Comparison of ENCODE assay signal across 8 cellular contexts in the genomic region with DNA sequence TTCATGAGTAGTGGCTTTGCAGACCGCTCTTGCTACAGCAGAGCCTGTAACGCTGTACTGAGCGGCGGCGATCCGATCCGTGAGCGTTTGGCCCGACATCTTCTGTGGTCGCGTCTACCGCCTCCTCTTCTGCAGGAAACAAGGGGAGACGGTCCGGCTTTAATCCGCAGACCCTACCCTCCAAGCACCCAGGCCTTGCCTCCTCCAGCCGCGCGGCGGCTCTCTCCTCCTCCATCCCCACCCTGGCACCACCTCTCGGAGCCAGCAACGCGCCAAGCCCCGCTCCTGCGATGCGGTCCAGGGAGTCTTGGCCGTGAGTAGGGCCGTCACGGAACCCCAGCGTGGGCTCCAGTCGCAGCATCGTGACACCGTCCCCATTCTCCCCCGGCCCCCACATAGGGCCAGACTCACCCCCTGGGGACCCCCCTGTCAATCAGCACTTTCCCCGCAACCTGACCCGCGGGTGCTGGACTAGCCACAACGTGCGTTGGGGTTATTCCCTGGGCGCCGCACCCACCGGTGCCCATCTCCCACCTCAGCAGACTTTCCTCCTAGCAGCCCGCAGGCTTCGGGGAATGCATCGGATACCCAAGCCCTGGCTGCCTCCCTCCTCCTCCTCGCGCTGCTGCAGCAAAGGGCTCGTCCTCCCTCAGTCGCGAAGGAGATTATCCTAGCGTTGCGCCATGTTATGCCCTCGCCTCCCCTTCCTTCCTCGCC. TPM values are rescaled to one million over a fixed set of nuclear protein-coding genes. Genes with fewer than 3 reads are reported as not detected.
A peak's percentile ranks its signal among the peaks of the same experiment; 100 is the strongest.
DNase-seq lines count a peak whose midpoint lies in the region; ATAC-seq, FAIRE-seq and TF ChIP-seq lines count a peak whose summit lies in the region.

No MANE protein-coding gene starts in this region.

- H3K9me3 ChIP-seq in ovary (peaks cover 0 to 5% of the 10 kb centered on the region in 2 donors), small intestine (ENCODE audit: control insufficient read depth, low read depth) (no peaks in the 10 kb centered on the region)

- peak overlapping the region; percentile 27 for H3K4me3 ChIP-seq in fibroblast of mammary gland (ENCODE audit: control insufficient read depth, low read depth, low read length)
- H3K4me3 ChIP-seq in ovary, result peak overlapping the region; percentile 32
- H3K4me3 ChIP-seq in small intestine (ENCODE audit: low read depth in 1 of 2, low read length in 2 of 2), result peak overlapping the region in 1 of 2 donors; percentile 44

- 2 to 3% (median 2%) methylated on average over 39 to 53 of the region's 53 CpGs for WGBS in ovary, 3 donors
- 3 to 16% (median 12%) methylated on average over 49 to 53 of the region's 53 CpGs for WGBS in small intestine, 3 donors

- TF ChIP-seq CTCF in fibroblast of mammary gland (conservative IDR thresholded peaks at IDR 0.05; ENCODE audit: control insufficient read depth, insufficient read depth, low read depth, low read length), result no peak
- TF ChIP-seq CTCF in ovary (IDR thresholded peaks at IDR 0.05), result no peak

- intact Hi-C loops in ovary (cut with DNase I), result no loop called here

- ATAC-seq in HG02970 (IDR thresholded peaks at IDR 0.05; ENCODE audit: low FRiP score, unreplicated experiment), result no peak

- no peak overlapping the region for H3K27ac ChIP-seq in ovary
- H3K27ac ChIP-seq in small intestine (ENCODE audit: low read depth in 1 of 2, low read length in 1 of 2), result no peak overlapping the region

- H3K27me3 ChIP-seq in ovary (no peaks in the 10 kb centered on the region), small intestine (ENCODE audit: control insufficient read depth in 2 of 2, insufficient read depth in 2 of 2, low read length in 2 of 2) (peaks cover 9 to 19% of the 10 kb centered on the region in 2 donors)

- FAIRE-seq in small intestine (lab: Jason Lieb, UNC), result no peak

- peak; percentile 5 for DNase-seq in COLO668 (lab: John Stamatoyannopoulos, UW; ENCODE audit: unreplicated experiment)
- DNase-seq in NCI-H1930 (lab: John Stamatoyannopoulos, UW), result peak; percentile 38 to 53
- no peak for DNase-seq in fibroblast of mammary gland (ENCODE audit: low read depth)
- peak in 3 of 5 donors; percentile 12 to 39 (median 26) for DNase-seq in ovary
- no peak for DNase-seq in NCI-H2029 (lab: John Stamatoyannopoulos, UW)
- DNase-seq in ureter (ENCODE audit: low spot score), result no peak
- no peak for DNase-seq in small intestine

- TF ChIP-seq POLR2A in ovary (IDR thresholded peaks at IDR 0.05), result no peak

- H3K36me3 ChIP-seq in ovary (no peaks in the 10 kb centered on the region), small intestine (ENCODE audit: control insufficient read depth in 2 of 2, insufficient read depth in 2 of 2, low read length in 2 of 2) (no peaks in the 10 kb centered on the region)

- H3K4me1 ChIP-seq in ovary (ENCODE audit: insufficient read depth) (peaks cover 7% of the 10 kb centered on the region), small intestine (ENCODE audit: control insufficient read depth in 2 of 2, insufficient read depth in 1 of 2, low read depth in 1 of 2, low read length in 1 of 2) (no peaks in the 10 kb centered on the region)

- no peak for TF ChIP-seq EP300 in ovary (IDR thresholded peaks at IDR 0.05)

RNA-seq across cellular contexts. Expression of a gene that starts 0.9 kb away (rescaled TPM):
- total RNA-seq in ovary, result 1 to 10 TPM in 6 of 7 donors, under 1 TPM in 1; 0.71 to 3.1 (median 1.8) TPM
- polyA plus RNA-seq in ovary, result 1 to 10 TPM; 1.3 TPM
- 0.83 TPM for total RNA-seq in ureter
- 1 to 10 TPM in 1 of 3 donors, under 1 TPM in 1, not detected in 1; 0.81 to 1.9 TPM for polyA plus RNA-seq in small intestine

Comparison
In these comparisons a context has a peak if more than half of its experiments do, and no peak if none do; other contexts are left out.
1. DNase-seq: peak in COLO668 (single experiment), NCI-H1930 (2 of 2) and ovary (3 of 5); none in fibroblast of mammary gland (single experiment), NCI-H2029 (single experiment), ureter (single experiment) and small intestine (single experiment).